In the genomic region with DNA sequence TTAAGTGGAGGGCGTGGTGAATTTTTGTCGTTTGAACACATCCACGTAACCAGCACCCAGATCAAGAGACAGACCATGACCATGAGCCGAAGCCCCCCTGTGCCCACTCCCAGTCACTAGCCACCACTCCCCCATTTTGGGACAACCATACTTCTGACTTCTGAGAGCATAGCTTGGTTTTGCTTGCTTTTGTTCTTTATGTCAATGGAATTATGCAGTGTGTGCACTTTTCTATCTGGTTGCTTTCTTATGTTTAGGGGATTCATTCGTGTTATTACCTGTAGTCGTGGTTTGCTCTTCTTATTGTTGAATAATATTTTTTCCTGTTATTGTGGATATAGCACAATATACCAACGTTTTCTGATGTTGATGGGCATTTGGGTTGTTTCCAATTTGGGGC, we compare ENCODE assay signal across 26 cellular contexts.
"Had no signal": no experiment of that assay in that cellular context is flagged by ENCODE, and none has a peak within 500 bp of the region (broad histone marks: within the 10 kb centered on the region; RNA-seq: fewer than 3 reads in every experiment).

No MANE protein-coding gene starts in this region.

- H3K36me3 ChIP-seq: colonic mucosa, esophagus squamous epithelium had no signal

- H3K9me3 Mint-ChIP-seq: activated CD4-positive, alpha-beta memory T cell treated with anti-CD3 and anti-CD28 coated beads, Interleukin-2, amount 10 ng/mL, durations not matched to agents 7 days and 5 days; activated CD4-positive, alpha-beta T cell treated with anti-CD3 and anti-CD28 coated beads, Interleukin-2, amount 10 ng/mL, durations not matched to agents 7 days and 5 days; activated T-cell treated with anti-CD3 and anti-CD28 coated beads, Interleukin-2, amount 50 U/mL, for 24 hours; activated T-cell treated with anti-CD3 and anti-CD28 coated beads, Interleukin-2, amount 50 U/mL, for 72 hours had no signal

- H3K36me3 Mint-ChIP-seq: activated naive CD8-positive, alpha-beta T cell had no signal

- H3K4me3 ChIP-seq: body of pancreas, colonic mucosa, esophagus squamous epithelium had no signal

- H3K4me1 Mint-ChIP-seq: activated CD4-positive, alpha-beta memory T cell treated with anti-CD3 and anti-CD28 coated beads, Interleukin-2, amount 10 ng/mL, durations not matched to agents 7 days and 5 days; activated CD4-positive, alpha-beta T cell treated with anti-CD3 and anti-CD28 coated beads, Interleukin-2, amount 10 ng/mL, durations not matched to agents 7 days and 5 days had no signal

- H3K4me1 ChIP-seq: colonic mucosa had no signal

- H3K27me3 ChIP-seq: body of pancreas, colonic mucosa had no signal

- H3K9me3 ChIP-seq: body of pancreas, colonic mucosa, esophagus squamous epithelium had no signal

- FAIRE-seq: endometrium, endothelial cell of umbilical vein had no signal

- H3K27me3 Mint-ChIP-seq: activated CD4-positive, alpha-beta memory T cell treated with anti-CD3 and anti-CD28 coated beads, Interleukin-2, amount 10 ng/mL, durations not matched to agents 7 days and 5 days had no signal

- H3K27ac Mint-ChIP-seq: activated CD4-positive, alpha-beta memory T cell treated with anti-CD3 and anti-CD28 coated beads, Interleukin-2, amount 10 ng/mL, durations not matched to agents 7 days and 5 days; activated CD4-positive, alpha-beta T cell treated with anti-CD3 and anti-CD28 coated beads, Interleukin-2, amount 10 ng/mL, durations not matched to agents 7 days and 5 days; activated naive CD8-positive, alpha-beta T cell; activated T-cell treated with anti-CD3 and anti-CD28 coated beads, Interleukin-2, amount 50 U/mL, for 24 hours; activated T-cell treated with anti-CD3 and anti-CD28 coated beads, Interleukin-2, amount 50 U/mL, for 72 hours had no signal

- DNase-seq: activated CD4-positive, alpha-beta memory T cell treated with anti-CD3 and anti-CD28 coated beads, Interleukin-2, amount 10 ng/mL, durations not matched to agents 7 days and 5 days; activated CD4-positive, alpha-beta T cell treated with anti-CD3 and anti-CD28 coated beads for 1 hour; activated CD4-positive, alpha-beta T cell treated with anti-CD3 and anti-CD28 coated beads for 4 hours; activated CD4-positive, alpha-beta T cell treated with anti-CD3 and anti-CD28 coated beads, Interleukin-2, amount 10 ng/mL, durations not matched to agents 7 days and 5 days; activated CD4-positive, alpha-beta T cell treated with anti-CD3 and anti-CD28 coated beads, Interleukin-2, amount 50 U/mL, for 4 hours; activated CD8-positive, alpha-beta memory T cell treated with anti-CD3 and anti-CD28 coated beads, Interleukin-2, amount 50 U/mL, for 48 hours; activated gamma-delta T cell treated with Interleukin-2 at 50 U/mL for 16 hours; activated naive CD4-positive, alpha-beta T cell treated with anti-CD3 and anti-CD28 coated beads, Interleukin-2, amount 50 U/mL, for 16 hours; activated naive CD4-positive, alpha-beta T cell treated with Interleukin-2 at 50 U/mL for 16 hours; activated T-cell treated with anti-CD3 and anti-CD28 coated beads for 4 hours; activated T-cell treated with anti-CD3 and anti-CD28 coated beads, Interleukin-2, amount 50 U/mL, for 24 hours; activated T-cell treated with anti-CD3 and anti-CD28 coated beads, Interleukin-2, amount 50 U/mL, for 72 hours; amniotic stem cell; anterior cingulate cortex; body of pancreas; caudate nucleus; colonic mucosa; effector CD8-positive, alpha-beta T cell; esophagus squamous epithelium; foreskin melanocyte; head of caudate nucleus; T-helper 2 cell had no signal

- ATAC-seq: activated T-cell treated with anti-CD3 and anti-CD28 coated beads, Interleukin-2, amount 50 U/mL, for 72 hours; body of pancreas had no signal

- H3K27ac ChIP-seq: body of pancreas, colonic mucosa, epithelial cell of prostate, esophagus squamous epithelium had no signal

- H3K4me3 Mint-ChIP-seq: activated CD4-positive, alpha-beta memory T cell treated with anti-CD3 and anti-CD28 coated beads, Interleukin-2, amount 10 ng/mL, durations not matched to agents 7 days and 5 days; activated CD4-positive, alpha-beta T cell treated with anti-CD3 and anti-CD28 coated beads, Interleukin-2, amount 10 ng/mL, durations not matched to agents 7 days and 5 days; activated naive CD8-positive, alpha-beta T cell; activated T-cell treated with anti-CD3 and anti-CD28 coated beads, Interleukin-2, amount 50 U/mL, for 24 hours; activated T-cell treated with anti-CD3 and anti-CD28 coated beads, Interleukin-2, amount 50 U/mL, for 72 hours had no signal
